24 cellular contexts compared by ENCODE assay signal in the genomic region with DNA sequence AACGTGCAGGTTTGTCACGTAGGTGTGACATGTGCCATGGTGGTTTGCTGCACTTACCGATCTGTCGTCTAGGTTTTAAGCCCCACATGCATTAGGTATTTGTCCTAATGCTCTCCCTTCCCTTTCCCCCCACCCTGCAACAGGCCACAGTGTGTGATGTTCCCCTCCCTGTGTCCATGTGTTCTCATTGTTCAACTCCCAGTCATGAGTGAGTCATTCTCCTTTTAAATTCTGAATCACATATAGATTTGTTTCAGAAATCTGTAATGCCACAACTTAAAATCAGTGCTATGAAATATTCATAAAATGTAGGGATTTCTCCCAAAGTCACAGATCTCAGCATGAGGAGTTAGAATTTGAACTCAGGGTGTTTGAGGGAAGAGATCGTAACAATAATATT.
DNase-seq lines count a peak whose midpoint lies in the region; ATAC-seq, FAIRE-seq and TF ChIP-seq lines count a peak whose summit lies in the region.
"Had no signal": no experiment of that assay in that cellular context is flagged by ENCODE, and none has a peak within 500 bp of the region (broad histone marks: within the 10 kb centered on the region; RNA-seq: fewer than 3 reads in every experiment).

No MANE protein-coding gene starts in this region.

- H2BK20ac ChIP-seq in IMR-90 (ENCODE audit: low read depth, low read length), result no peak overlapping the region

- H3K56ac ChIP-seq in IMR-90 (ENCODE audit: extremely low read depth, insufficient read depth, low read length), result no peak overlapping the region

- no peaks in the 10 kb centered on the region for H3K36me3 Mint-ChIP-seq in astrocyte (ENCODE audit: low read depth, unreplicated experiment)
- H3K36me3 Mint-ChIP-seq: brain; CD4-positive, alpha-beta memory T cell; mesothelial cell of epicardium; naive thymus-derived CD8-positive, alpha-beta T cell; stimulated activated naive B cell treated with anti-CD40 and anti-IgM and Interleukin-4, amounts not matched to agents 10 μg/mL and 1 μg/mL and 100 μg/mL, for 72 hours had no signal

- no peaks in the 10 kb centered on the region for H3K79me2 ChIP-seq in astrocyte (ENCODE audit: insufficient read depth, low read length)

- H4K91ac ChIP-seq in IMR-90 (ENCODE audit: insufficient read depth, low read depth, low read length), result no peak overlapping the region

- no peak overlapping the region for H2BK120ac ChIP-seq in IMR-90 (ENCODE audit: low read depth, low read length)

- no peak overlapping the region for H3K4me3 Mint-ChIP-seq in astrocyte (ENCODE audit: unreplicated experiment)
- H3K4me3 Mint-ChIP-seq: activated naive CD8-positive, alpha-beta T cell treated with anti-CD3 and anti-CD28 coated beads, Interleukin-2, amount 50 U/mL, for 24 hours; brain; CD4-positive, alpha-beta memory T cell; HFFc6; mesothelial cell of epicardium; naive thymus-derived CD8-positive, alpha-beta T cell; stimulated activated naive B cell treated with anti-CD40 and anti-IgM and Interleukin-4, amounts not matched to agents 10 μg/mL and 1 μg/mL and 100 μg/mL, for 72 hours had no signal

- H3K4me1 ChIP-seq in IMR-90 (ENCODE audit: control insufficient read depth, insufficient read depth, low read length), result no peaks in the 10 kb centered on the region
- no peaks in the 10 kb centered on the region for H3K4me1 ChIP-seq in astrocyte (ENCODE audit: insufficient read depth, low read length)

- no peak overlapping the region for H2BK15ac ChIP-seq in IMR-90 (ENCODE audit: low read depth, low read length)

- no peaks in the 10 kb centered on the region for H3K9me1 ChIP-seq in IMR-90 (ENCODE audit: insufficient read depth, low read length)

- no peaks in the 10 kb centered on the region for H3K36me3 ChIP-seq in IMR-90 (ENCODE audit: control insufficient read depth, insufficient read depth, low read length)
- H3K36me3 ChIP-seq in astrocyte (ENCODE audit: insufficient read depth, low read length), result no peaks in the 10 kb centered on the region
- H3K36me3 ChIP-seq: SJSA1 had no signal

- peaks cover 6% of the 10 kb centered on the region for H3K4me1 Mint-ChIP-seq in astrocyte (ENCODE audit: low read depth, unreplicated experiment)
- H3K4me1 Mint-ChIP-seq: activated naive CD8-positive, alpha-beta T cell treated with anti-CD3 and anti-CD28 coated beads, Interleukin-2, amount 50 U/mL, for 24 hours; brain; CD4-positive, alpha-beta memory T cell; naive thymus-derived CD8-positive, alpha-beta T cell; stimulated activated naive B cell treated with anti-CD40 and anti-IgM and Interleukin-4, amounts not matched to agents 10 μg/mL and 1 μg/mL and 100 μg/mL, for 72 hours had no signal

- H4K20me1 ChIP-seq in IMR-90 (ENCODE audit: insufficient read depth, low read length) (no peaks in the 10 kb centered on the region), astrocyte (ENCODE audit: insufficient read depth, low read length) (no peaks in the 10 kb centered on the region)

- H3K18ac ChIP-seq in IMR-90 (ENCODE audit: low read depth, low read length), result no peak overlapping the region

- no peak overlapping the region for H3K27ac Mint-ChIP-seq in astrocyte (ENCODE audit: unreplicated experiment)
- H3K27ac Mint-ChIP-seq: activated naive CD8-positive, alpha-beta T cell treated with anti-CD3 and anti-CD28 coated beads, Interleukin-2, amount 50 U/mL, for 24 hours; brain; CD4-positive, alpha-beta memory T cell; HFFc6; mesothelial cell of epicardium; naive thymus-derived CD8-positive, alpha-beta T cell; stimulated activated naive B cell treated with anti-CD40 and anti-IgM and Interleukin-4, amounts not matched to agents 10 μg/mL and 1 μg/mL and 100 μg/mL, for 72 hours had no signal

- TF ChIP-seq CTCF in IMR-90 (conservative IDR thresholded peaks at IDR 0.05; ENCODE audit: low read depth, low read length), result no peak
- no peak for TF ChIP-seq CTCF in astrocyte (IDR thresholded peaks at IDR 0.05; ENCODE audit: insufficient read depth, low read depth, low read length)

- no peak for TF ChIP-seq RAD21 in IMR-90 (IDR thresholded peaks at IDR 0.05; ENCODE audit: low read length)

- no peak overlapping the region for H3K4me3 ChIP-seq in IMR-90 (ENCODE audit: insufficient read depth, low read depth, low read length)
- no peak overlapping the region for H3K4me3 ChIP-seq in astrocyte (ENCODE audit: insufficient read depth, low read depth, low read length)
- H3K4me3 ChIP-seq: PC-9, SJSA1 had no signal

- BruUV-seq in IMR-90 (replicated peaks; lab: Mats Ljungman, UMichigan), result no TSS peak

- H3K4ac ChIP-seq in IMR-90 (ENCODE audit: low read depth, low read length), result no peak overlapping the region

- no peak for TF ChIP-seq POLR2A in IMR-90 (IDR thresholded peaks at IDR 0.05; ENCODE audit: low read depth, low read length)

- no peak overlapping the region for H4K5ac ChIP-seq in IMR-90 (ENCODE audit: low read depth, low read length)

- no peak overlapping the region for H2BK5ac ChIP-seq in IMR-90 (ENCODE audit: low read depth, low read length, poor library complexity, severe bottlenecking)

- H3K9ac ChIP-seq in IMR-90 (ENCODE audit: low read depth, low read length) (no peak overlapping the region), astrocyte (ENCODE audit: low read length) (no peak overlapping the region)

- H3K9me3 Mint-ChIP-seq in astrocyte (ENCODE audit: unreplicated experiment), result no peaks in the 10 kb centered on the region
- H3K9me3 Mint-ChIP-seq: activated naive CD8-positive, alpha-beta T cell treated with anti-CD3 and anti-CD28 coated beads, Interleukin-2, amount 50 U/mL, for 24 hours; brain; HFFc6; mesothelial cell of epicardium had no signal

- CTCF ChIA-PET in IMR-90 (lab: Yijun Ruan, JAX), result no interaction called here

- DNase-seq in IMR-90, result peak; percentile 53
- DNase-seq in astrocyte (ENCODE audit: low read depth), result peak; percentile 26
- peak; percentile 13 for DNase-seq in fibroblast of peridontal ligament (ENCODE audit: extremely low read depth)
- peak; percentile 6 for DNase-seq in urothelium cell line (ENCODE audit: low spot score)
- no peak for DNase-seq in CD1c-positive myeloid dendritic cell (ENCODE audit: extremely low spot score)
- DNase-seq in middle frontal gyrus (ENCODE audit: extremely low spot score, low spot score), result no peak
- DNase-seq: activated gamma-delta T cell; activated naive CD8-positive, alpha-beta T cell treated with anti-CD3 and anti-CD28 coated beads, Interleukin-2, amount 50 U/mL, for 24 hours; activated T-cell treated with anti-CD3 and anti-CD28 coated beads, Interleukin-2, amount 50 U/mL, for 1 hour; CD4-positive, alpha-beta memory T cell; cortex of kidney; DMS 273 treated with DMSO at 0.1 percent for 48 hours; HFFc6; naive thymus-derived CD8-positive, alpha-beta T cell; NCI-H1436; NCI-H510A; PC-9; stimulated activated CD4-positive, alpha-beta T cell treated with anti-CD3 and anti-CD28 coated beads, Interleukin-4, amount 100 ng/mL, for 24 hours; stimulated activated naive B cell treated with anti-CD40 and anti-IgM and Interleukin-4, amounts not matched to agents 10 μg/mL and 1 μg/mL and 100 μg/mL, for 72 hours had no signal

- no peaks in the 10 kb centered on the region for H3K79me1 ChIP-seq in IMR-90 (ENCODE audit: low read depth in 1 of 2, low read length in 2 of 2)

- H3K4me2 ChIP-seq in IMR-90 (ENCODE audit: low read depth, low read length) (no peak overlapping the region), astrocyte (ENCODE audit: low read length) (peak overlapping the region; percentile 5)
- H3K4me2 ChIP-seq: PC-9 had no signal

- H3K27ac ChIP-seq in IMR-90 (ENCODE audit: insufficient read depth, low read length) (no peak overlapping the region), astrocyte (ENCODE audit: low read depth, low read length) (no peak overlapping the region)
- H3K27ac ChIP-seq: PC-9, SJSA1 had no signal

- H3K27me3 Mint-ChIP-seq in astrocyte (ENCODE audit: low read depth, unreplicated experiment), result no peaks in the 10 kb centered on the region
- H3K27me3 Mint-ChIP-seq: activated naive CD8-positive, alpha-beta T cell treated with anti-CD3 and anti-CD28 coated beads, Interleukin-2, amount 50 U/mL, for 24 hours; brain; CD4-positive, alpha-beta memory T cell; naive thymus-derived CD8-positive, alpha-beta T cell; stimulated activated naive B cell treated with anti-CD40 and anti-IgM and Interleukin-4, amounts not matched to agents 10 μg/mL and 1 μg/mL and 100 μg/mL, for 72 hours had no signal

- H3K9me3 ChIP-seq in IMR-90 (ENCODE audit: control insufficient read depth, insufficient read depth, low read length) (no peaks in the 10 kb centered on the region), astrocyte (ENCODE audit: insufficient read depth, low read depth, low read length) (no peaks in the 10 kb centered on the region)
- H3K9me3 ChIP-seq: SJSA1 had no signal

- in situ Hi-C loops in IMR-90 (cut with MboI; ENCODE audit: low sequenced_read_pairs), result no loop called here

- FAIRE-seq in astrocyte (lab: Jason Lieb, UNC) (peak; percentile 39), urothelium cell line (lab: Jason Lieb, UNC) (peak; percentile 65)

- dilution Hi-C loops in IMR-90 (cut with HindIII; ENCODE audit: low sequenced_read_pairs, unreplicated experiment), result no loop called here

- no CpG with 5 or more reads among the region's 5 CpGs for WGBS in IMR-90 (ENCODE audit: extremely low coverage in 2 of 2, insufficient read length in 1 of 2), 2 experiments

- H4K8ac ChIP-seq in IMR-90 (ENCODE audit: low read depth in 2 of 2, low read length in 2 of 2), result no peak overlapping the region

- H2AFZ ChIP-seq in IMR-90 (replicated peaks; ENCODE audit: low read length, poor library complexity), result no peak overlapping the region
- no peak overlapping the region for H2AFZ ChIP-seq in astrocyte (ENCODE audit: low read depth, low read length)
- H2AFZ ChIP-seq: PC-9 had no signal

- POLR2A ChIA-PET in IMR-90 (lab: Charles Lee; ENCODE audit: unreplicated experiment), result interaction anchor here (0.7 kb wide), 1 partner anchor 25 kb away, joined by 9 read pairs; no protein-coding TSS in a partner anchor

- H2AK5ac ChIP-seq in IMR-90 (ENCODE audit: low read depth, low read length), result no peak overlapping the region

- H3K27me3 ChIP-seq in IMR-90 (ENCODE audit: control insufficient read depth, insufficient read depth, low read length) (no peaks in the 10 kb centered on the region), astrocyte (ENCODE audit: insufficient read depth, low read length) (no peaks in the 10 kb centered on the region)

- no peak overlapping the region for H3K14ac ChIP-seq in IMR-90 (replicated peaks; ENCODE audit: low read depth, low read length)

- intact Hi-C loops in IMR-90 (cut with micrococcal nuclease), result no loop called here

- H2AK9ac ChIP-seq in IMR-90 (replicated peaks; ENCODE audit: low read depth, low read length, poor library complexity), result no peak overlapping the region

- ATAC-seq in IMR-90 (ENCODE audit: low read depth) (no peak), HG03039 (IDR thresholded peaks at IDR 0.05; ENCODE audit: unreplicated experiment) (no peak)
- ATAC-seq: activated naive CD8-positive, alpha-beta T cell treated with anti-CD3 and anti-CD28 coated beads, Interleukin-2, amount 50 U/mL, for 24 hours; left lobe of liver; naive thymus-derived CD8-positive, alpha-beta T cell; stimulated activated naive B cell treated with anti-CD40 and anti-IgM and Interleukin-4, amounts not matched to agents 10 μg/mL and 1 μg/mL and 100 μg/mL, for 72 hours had no signal

- H3K23ac ChIP-seq in IMR-90 (ENCODE audit: low read depth, low read length), result no peak overlapping the region

TF ChIP-seq in IMR-90, 13 proteins besides CTCF, POLR2A, EP300 and RAD21 (continues in another document):
- TF ChIP-seq MXI1 (IDR thresholded peaks at IDR 0.05; ENCODE audit: borderline replicate concordance, low read depth, low read length), result no peak
- TF ChIP-seq CHD1 (IDR thresholded peaks at IDR 0.05; ENCODE audit: low read depth, low read length), result no peak

Comparison
In these comparisons a context has a peak if more than half of its experiments do, and no peak if none do; other contexts are left out.
1. DNase-seq: peak in IMR-90 (single experiment), astrocyte (single experiment), fibroblast of peridontal ligament (single experiment) and urothelium cell line (single experiment); none in CD1c-positive myeloid dendritic cell (single experiment) and middle frontal gyrus (single experiment).